In genomic region chr15:90879730-90880366, GRCh38 we compare ENCODE assay signal across 19 cellular contexts.
"Had no signal": no experiment of that assay in that cellular context is flagged by ENCODE, and none has a peak within 500 bp of the region (broad histone marks: within the 10 kb centered on the region; RNA-seq: fewer than 3 reads in every experiment).

No MANE protein-coding gene starts in this region.

- ATAC-seq: activated naive CD8-positive, alpha-beta T cell treated with anti-CD3 and anti-CD28 coated beads, Interleukin-2, amount 50 U/mL, for 24 hours; lower lobe of right lung; mucosa of descending colon; right lobe of liver; stimulated activated memory B cell treated with anti-CD40 and anti-IgM and Interleukin-4, amounts not matched to agents 10 μg/mL and 1 μg/mL and 100 μg/mL, for 72 hours had no signal

- H3K27ac ChIP-seq: lower lobe of right lung, skin epidermis, stomach, transverse colon, uterus, WERI-Rb-1 had no signal

- H3K9me3 Mint-ChIP-seq: activated naive CD8-positive, alpha-beta T cell treated with anti-CD3 and anti-CD28 coated beads, Interleukin-2, amount 50 U/mL, for 24 hours; dendritic cell treated with granulocyte-macrophage colony-stimulating factor and Interleukin-4, amounts not matched to agents 40 ng/mL and 50 ng/mL, for 4 days; nephron progenitor cell; stimulated activated memory B cell treated with anti-CD40 and anti-IgM and Interleukin-4, amounts not matched to agents 10 μg/mL and 1 μg/mL and 100 μg/mL, for 72 hours had no signal

- H3K4me3 Mint-ChIP-seq: activated naive CD8-positive, alpha-beta T cell treated with anti-CD3 and anti-CD28 coated beads, Interleukin-2, amount 50 U/mL, for 24 hours; dendritic cell treated with granulocyte-macrophage colony-stimulating factor and Interleukin-4, amounts not matched to agents 40 ng/mL and 50 ng/mL, for 4 days; nephron progenitor cell; stimulated activated memory B cell treated with anti-CD40 and anti-IgM and Interleukin-4, amounts not matched to agents 10 μg/mL and 1 μg/mL and 100 μg/mL, for 72 hours had no signal

- H3K36me3 ChIP-seq: uterus, WERI-Rb-1 had no signal

- H3K27me3 ChIP-seq: right lobe of liver, stomach, transverse colon, uterus had no signal

- H3K27ac Mint-ChIP-seq: activated naive CD8-positive, alpha-beta T cell treated with anti-CD3 and anti-CD28 coated beads, Interleukin-2, amount 50 U/mL, for 24 hours; dendritic cell treated with granulocyte-macrophage colony-stimulating factor and Interleukin-4, amounts not matched to agents 40 ng/mL and 50 ng/mL, for 4 days; nephron progenitor cell; stimulated activated memory B cell treated with anti-CD40 and anti-IgM and Interleukin-4, amounts not matched to agents 10 μg/mL and 1 μg/mL and 100 μg/mL, for 72 hours had no signal

- DNase-seq: activated CD4-positive, CD25-positive, alpha-beta regulatory T cell treated with anti-CD3 and anti-CD28 coated beads, Interleukin-2, amount 50 U/mL, for 72 hours; activated naive CD4-positive, alpha-beta T cell; activated naive CD8-positive, alpha-beta T cell treated with anti-CD3 and anti-CD28 coated beads, Interleukin-2, amount 50 U/mL, for 24 hours; effector CD4-positive, alpha-beta T cell; kidney; lower lobe of right lung; mesendoderm; nephron progenitor cell; nucleus accumbens; stimulated activated CD4-positive, alpha-beta T cell treated with anti-CD3 and anti-CD28 coated beads, Interleukin-2, amount 100 ng/mL, for 24 hours; stomach; transverse colon; uterus; WERI-Rb-1 had no signal

- H3K27me3 Mint-ChIP-seq: dendritic cell treated with granulocyte-macrophage colony-stimulating factor and Interleukin-4, amounts not matched to agents 40 ng/mL and 50 ng/mL, for 4 days; stimulated activated memory B cell treated with anti-CD40 and anti-IgM and Interleukin-4, amounts not matched to agents 10 μg/mL and 1 μg/mL and 100 μg/mL, for 72 hours had no signal

- H3K9me3 ChIP-seq: lower lobe of right lung, mucosa of descending colon, right lobe of liver, stomach, transverse colon, uterus had no signal

- H3K4me3 ChIP-seq: lower lobe of right lung, mucosa of descending colon, right lobe of liver, skin epidermis, stomach, transverse colon, uterus had no signal
